ENCODE assay signal across 13 cellular contexts in genomic region chr5:139100825-139101224, GRCh38.
DNase-seq lines count a peak whose midpoint lies in the region; ATAC-seq, FAIRE-seq and TF ChIP-seq lines count a peak whose summit lies in the region.
"Had no signal": no experiment of that assay in that cellular context is flagged by ENCODE, and none has a peak within 500 bp of the region (broad histone marks: within the 10 kb centered on the region; RNA-seq: fewer than 3 reads in every experiment).

No MANE protein-coding gene starts in this region.

- FAIRE-seq in A549 (lab: Jason Lieb, UNC) (no peak), H54 (lab: Jason Lieb, UNC) (peak; percentile 11)
- FAIRE-seq: pancreas had no signal

- DNase-seq in A549 (ENCODE audit: low read depth in 1 of 2, low spot score in 1 of 2) (peak in 1 of 2 experiments; percentile 31), H54 (ENCODE audit: insufficient read length, low spot score) (no peak), RWPE2 (ENCODE audit: low spot score) (no peak), fibroblast of mammary gland (ENCODE audit: low read depth) (peak; percentile 76), right cardiac atrium (no peak), amygdala (lab: John Stamatoyannopoulos, UW) (no peak)
- DNase-seq in effector memory CD4-positive, alpha-beta T cell: no peak
- DNase-seq: activated CD4-positive, alpha-beta T cell treated with anti-CD3 and anti-CD28 coated beads, Interleukin-2, amount 50 U/mL, for 48 hours; NCI-H1436; pancreas; stimulated activated CD4-positive, alpha-beta T cell treated with anti-CD3 and anti-CD28 coated beads, Interleukin-4, amount 100 ng/mL, for 24 hours; stomach had no signal

- TF ChIP-seq RAD21 in A549 (conservative IDR thresholded peaks at IDR 0.05 in 1 of 2, IDR thresholded peaks at IDR 0.05 in 1 of 2): no peak

- intact Hi-C loops in right cardiac atrium (cut with DNase I): no loop called here

- H3K27ac ChIP-seq in A549: no peak overlapping the region
- H3K27ac ChIP-seq in RWPE2 (ENCODE audit: poor library complexity, severe bottlenecking): no peak overlapping the region
- no peak overlapping the region for H3K27ac ChIP-seq in right cardiac atrium (ENCODE audit: low read length)
- H3K27ac ChIP-seq in effector memory CD4-positive, alpha-beta T cell (ENCODE audit: insufficient read depth, low read length, poor library complexity, severe bottlenecking): no peak overlapping the region
- H3K27ac ChIP-seq: pancreas, stomach had no signal

- H3K4me2 ChIP-seq in A549: no peak overlapping the region

- TF ChIP-seq CTCF in A549 (IDR thresholded peaks at IDR 0.05): no peak
- TF ChIP-seq CTCF in RWPE2 (IDR thresholded peaks at IDR 0.05; ENCODE audit: poor library complexity, severe bottlenecking): no peak
- no peak for TF ChIP-seq CTCF in fibroblast of mammary gland (conservative IDR thresholded peaks at IDR 0.05; ENCODE audit: control insufficient read depth, insufficient read depth, low read depth, low read length)

- ATAC-seq in A549: peak; percentile 76 to 84
- peak; percentile 95 for ATAC-seq in RWPE2 (ENCODE audit: low read depth)
- no peak for ATAC-seq in right cardiac atrium
- no peak for ATAC-seq in GM21390 (IDR thresholded peaks at IDR 0.05; ENCODE audit: unreplicated experiment)
- ATAC-seq: pancreas had no signal

- CTCF ChIA-PET in A549 (lab: Yijun Ruan, JAX): interaction anchor here (0.8 kb wide), 1 partner anchor 47 kb away, joined by 3 read pairs; no protein-coding TSS in a partner anchor

- 48% methylated on average over 3 of the region's 3 CpGs for WGBS in A549 (ENCODE audit: missing lambda C conversion rate)
- WGBS in right cardiac atrium: 91% methylated on average over 3 of the region's 3 CpGs

- no peaks in the 10 kb centered on the region for H3K9me3 ChIP-seq in A549
- no peaks in the 10 kb centered on the region for H3K9me3 ChIP-seq in RWPE2 (ENCODE audit: severe bottlenecking)
- no peaks in the 10 kb centered on the region for H3K9me3 ChIP-seq in right cardiac atrium (ENCODE audit: control insufficient read depth, low read length)
- no peaks in the 10 kb centered on the region for H3K9me3 ChIP-seq in effector memory CD4-positive, alpha-beta T cell (ENCODE audit: control insufficient read depth, low read length)
- H3K9me3 ChIP-seq: pancreas, stomach had no signal

- no peak overlapping the region for H3K4me3 ChIP-seq in A549
- no peak overlapping the region for H3K4me3 ChIP-seq in RWPE2 (ENCODE audit: severe bottlenecking)
- no peak overlapping the region for H3K4me3 ChIP-seq in fibroblast of mammary gland (ENCODE audit: control insufficient read depth, low read depth, low read length)
- no peak overlapping the region for H3K4me3 ChIP-seq in right cardiac atrium (ENCODE audit: low read length)
- H3K4me3 ChIP-seq in effector memory CD4-positive, alpha-beta T cell (ENCODE audit: insufficient read depth, low read depth, low read length, poor library complexity, severe bottlenecking): no peak overlapping the region
- H3K4me3 ChIP-seq: pancreas, stomach had no signal

- no peak for TF ChIP-seq POLR2A in A549 (IDR thresholded peaks at IDR 0.05; ENCODE audit: low read length)
- no peak for TF ChIP-seq POLR2A in H54 (IDR thresholded peaks at IDR 0.05; ENCODE audit: low read depth, low read length)

- TF ChIP-seq EP300 in A549 (IDR thresholded peaks at IDR 0.05): no peak

- no peaks in the 10 kb centered on the region for H3K36me3 ChIP-seq in RWPE2 (ENCODE audit: low read depth)
- no peaks in the 10 kb centered on the region for H3K36me3 ChIP-seq in effector memory CD4-positive, alpha-beta T cell (ENCODE audit: control insufficient read depth, insufficient read depth, low read length)
- H3K36me3 ChIP-seq: pancreas had no signal

- H3K4me1 ChIP-seq in A549 (peaks cover 7% of the 10 kb centered on the region), RWPE2 (ENCODE audit: insufficient read depth, poor library complexity, severe bottlenecking) (peaks cover 2% of the 10 kb centered on the region), right cardiac atrium (ENCODE audit: control insufficient read depth, insufficient read depth, low read length) (no peaks in the 10 kb centered on the region)
- no peaks in the 10 kb centered on the region for H3K4me1 ChIP-seq in effector memory CD4-positive, alpha-beta T cell (ENCODE audit: control insufficient read depth, insufficient read depth, low read length, poor library complexity, severe bottlenecking)
- H3K4me1 ChIP-seq: pancreas had no signal

- POLR2A ChIA-PET in A549 (lab: Yijun Ruan, JAX): no interaction called here

- H3K27me3 ChIP-seq in RWPE2 (ENCODE audit: insufficient read depth, poor library complexity, severe bottlenecking): no peaks in the 10 kb centered on the region
- H3K27me3 ChIP-seq in right cardiac atrium (ENCODE audit: control insufficient read depth, insufficient read depth): no peaks in the 10 kb centered on the region
- no peaks in the 10 kb centered on the region for H3K27me3 ChIP-seq in effector memory CD4-positive, alpha-beta T cell (replicated peaks; ENCODE audit: control insufficient read depth, insufficient read depth, low read length, poor library complexity, severe bottlenecking)
- H3K27me3 ChIP-seq: pancreas, stomach had no signal

TF ChIP-seq in A549, 52 proteins besides CTCF, POLR2A, EP300 and RAD21:
- no peak for TF ChIP-seq FOSL2 (IDR thresholded peaks at IDR 0.05)
- TF ChIP-seq FOSL2 (CRISPR knock-in tag; IDR thresholded peaks at IDR 0.05): peak; percentile 56
- TF ChIP-seq E2F6 (IDR thresholded peaks at IDR 0.05; ENCODE audit: borderline replicate concordance, low read depth): no peak

Comparison
In these comparisons a context has a peak if more than half of its experiments do, and no peak if none do; other contexts are left out.
1. ATAC-seq: peak in A549 (2 of 2) and RWPE2 (single experiment); none in right cardiac atrium (0 of 2) and GM21390 (single experiment).